In genomic region chr6:16168121-16168520, GRCh38 we compare ENCODE assay signal across 12 cellular contexts. TPM values are rescaled to one million over a fixed set of nuclear protein-coding genes. Genes with fewer than 3 reads are reported as not detected.
DNase-seq lines count a peak whose midpoint lies in the region; FAIRE-seq and TF ChIP-seq lines count a peak whose summit lies in the region.
"Had no signal": no experiment of that assay in that cellular context is flagged by ENCODE, and none has a peak within 500 bp of the region (broad histone marks: within the 10 kb centered on the region; RNA-seq: fewer than 3 reads in every experiment).

No MANE protein-coding gene starts in this region.

- H3K9ac ChIP-seq in BLaER1 (no peak overlapping the region), GM23248 (no peak overlapping the region)
- H3K9ac ChIP-seq: parathyroid adenoma had no signal

- in situ Hi-C loops in GM23248 (cut with MboI), result loop anchor here (10.0 kb wide), 1 partner anchor 473 kb away; no protein-coding TSS in a partner anchor

- H3K4me3 Mint-ChIP-seq in activated CD4-positive, alpha-beta memory T cell treated with anti-CD3 and anti-CD28 coated beads, Interleukin-2, amount 10 ng/mL, durations not matched to agents 7 days and 5 days, result no peak overlapping the region

- 93 to 100% methylated on average over 4 of the region's 5 CpGs for WGBS in mesodermal cell (ENCODE audit: insufficient coverage in 2 of 2), 2 experiments
- 88 to 90% methylated on average over 5 of the region's 5 CpGs for WGBS in GM23248 (ENCODE audit: low coverage in 1 of 2, low lambda C conversion rate in 2 of 2, missing lambda C conversion rate in 2 of 2), 2 experiments
- 15 to 34% (median 23%) methylated on average over 5 of the region's 5 CpGs for WGBS in stomach, 5 donors

- TF ChIP-seq POLR2A in stomach (IDR thresholded peaks at IDR 0.05), result no peak

- no peak for TF ChIP-seq CTCF in stomach (IDR thresholded peaks at IDR 0.05)

- H3K27me3 Mint-ChIP-seq in activated CD4-positive, alpha-beta memory T cell treated with anti-CD3 and anti-CD28 coated beads, Interleukin-2, amount 10 ng/mL, durations not matched to agents 7 days and 5 days, result peaks cover 34% of the 10 kb centered on the region

- peak; percentile 86 for FAIRE-seq in GM19239 (lab: Jason Lieb, UNC)
- FAIRE-seq: HTR-8/SVneo had no signal

- no peaks in the 10 kb centered on the region for H3K27me3 ChIP-seq in BLaER1
- H3K27me3 ChIP-seq in GM23248 (replicated peaks; ENCODE audit: insufficient read depth), result peaks cover 35% of the 10 kb centered on the region
- H3K27me3 ChIP-seq in stomach, result no peaks in the 10 kb centered on the region
- H3K27me3 ChIP-seq: vagina had no signal

- no peaks in the 10 kb centered on the region for H4K20me1 ChIP-seq in BLaER1
- H4K20me1 ChIP-seq in GM23248 (ENCODE audit: insufficient read depth), result no peaks in the 10 kb centered on the region

- H3K4me1 ChIP-seq in BLaER1 (peaks cover 25% of the 10 kb centered on the region), mesodermal cell (ENCODE audit: control insufficient read depth, insufficient read depth, low read length, poor library complexity, severe bottlenecking) (peaks cover 63% of the 10 kb centered on the region), GM23248 (ENCODE audit: insufficient read depth) (no peaks in the 10 kb centered on the region), stomach (peaks cover 7 to 20% (median 10%) of the 10 kb centered on the region in 4 donors)
- H3K4me1 ChIP-seq: parathyroid adenoma, vagina had no signal

- no peak overlapping the region for H2AFZ ChIP-seq in GM23248
- H2AFZ ChIP-seq: parathyroid adenoma had no signal

- POLR2A ChIA-PET in activated CD4-positive, alpha-beta memory T cell treated with anti-CD3 and anti-CD28 coated beads, Interleukin-2, amount 10 ng/mL, durations not matched to agents 7 days and 5 days (lab: Charles Lee), result no interaction called here

- no peak overlapping the region for H3K4me3 ChIP-seq in BLaER1
- no peak overlapping the region for H3K4me3 ChIP-seq in mesodermal cell (ENCODE audit: extremely low read depth, insufficient read depth, low read length, poor library complexity, severe bottlenecking)
- no peak overlapping the region for H3K4me3 ChIP-seq in GM23248
- H3K4me3 ChIP-seq in stomach, result no peak overlapping the region
- H3K4me3 ChIP-seq: vagina had no signal

- no peaks in the 10 kb centered on the region for H3K9me3 Mint-ChIP-seq in activated CD4-positive, alpha-beta memory T cell treated with anti-CD3 and anti-CD28 coated beads, Interleukin-2, amount 10 ng/mL, durations not matched to agents 7 days and 5 days

- peaks cover 19% of the 10 kb centered on the region for H3K4me1 Mint-ChIP-seq in activated CD4-positive, alpha-beta memory T cell treated with anti-CD3 and anti-CD28 coated beads, Interleukin-2, amount 10 ng/mL, durations not matched to agents 7 days and 5 days

- TF ChIP-seq EP300 in stomach (IDR thresholded peaks at IDR 0.05), result no peak

- intact Hi-C loops in stomach (cut with DNase I; ENCODE audit: low total_unique reads), result no loop called here

- no peaks in the 10 kb centered on the region for H3K79me2 ChIP-seq in GM23248 (ENCODE audit: insufficient read depth)
- H3K79me2 ChIP-seq: parathyroid adenoma had no signal

- CTCF ChIA-PET in activated CD4-positive, alpha-beta memory T cell treated with anti-CD3 and anti-CD28 coated beads, Interleukin-2, amount 10 ng/mL, durations not matched to agents 7 days and 5 days (lab: Charles Lee), result interaction anchor here (1.9 to 2.7 kb wide), 2 partner anchors 12 to 15 kb away, joined by 5 to 9 read pairs; no protein-coding TSS in a partner anchor

- H3F3A ChIP-seq in GM23248 (ENCODE audit: insufficient read depth), result no peaks in the 10 kb centered on the region

- H3K36me3 Mint-ChIP-seq in activated CD4-positive, alpha-beta memory T cell treated with anti-CD3 and anti-CD28 coated beads, Interleukin-2, amount 10 ng/mL, durations not matched to agents 7 days and 5 days (ENCODE audit: low read depth), result no peaks in the 10 kb centered on the region

- no peaks in the 10 kb centered on the region for H3K9me3 ChIP-seq in BLaER1
- no peaks in the 10 kb centered on the region for H3K9me3 ChIP-seq in mesodermal cell (ENCODE audit: control insufficient read depth, low read length)
- H3K9me3 ChIP-seq in GM23248 (ENCODE audit: low read depth), result no peaks in the 10 kb centered on the region
- H3K9me3 ChIP-seq in stomach, result no peaks in the 10 kb centered on the region
- H3K9me3 ChIP-seq: vagina had no signal

- H3K36me3 ChIP-seq in BLaER1 (no peaks in the 10 kb centered on the region), mesodermal cell (ENCODE audit: control insufficient read depth, insufficient read depth, low read length) (no peaks in the 10 kb centered on the region), GM23248 (ENCODE audit: low read depth) (no peaks in the 10 kb centered on the region), stomach (no peaks in the 10 kb centered on the region)
- H3K36me3 ChIP-seq: vagina had no signal

- H3K4me2 ChIP-seq in BLaER1, result peak overlapping the region; percentile 24; the same call in 1 of the 2 replicates
- H3K4me2 ChIP-seq in GM23248 (ENCODE audit: unreplicated experiment), result no peak overlapping the region

- H3K9me2 ChIP-seq in GM23248 (ENCODE audit: insufficient read depth), result no peaks in the 10 kb centered on the region

- no peak overlapping the region for H3K27ac ChIP-seq in BLaER1
- peak overlapping the region; percentile 82 for H3K27ac ChIP-seq in mesodermal cell (ENCODE audit: low read depth, low read length, severe bottlenecking)
- H3K27ac ChIP-seq in GM23248, result no peak overlapping the region
- H3K27ac ChIP-seq in stomach, result no peak overlapping the region
- H3K27ac ChIP-seq: parathyroid adenoma, vagina had no signal

- no peak for DNase-seq in GM19239 (ENCODE audit: insufficient read length, low spot score)
- peak; percentile 26 for DNase-seq in activated CD4-positive, alpha-beta memory T cell treated with anti-CD3 and anti-CD28 coated beads, Interleukin-2, amount 10 ng/mL, durations not matched to agents 7 days and 5 days
- DNase-seq in GM23248, result no peak
- DNase-seq in NCI-H526 treated with DMSO at 0.1 percent for 48 hours (lab: John Stamatoyannopoulos, UW), result no peak
- DNase-seq in NCI-H1092 treated with DMSO at 0.1 percent for 48 hours (lab: John Stamatoyannopoulos, UW), result no peak
- DNase-seq in stomach, result no peak
- DNase-seq: DND-41 had no signal

- H3K27ac Mint-ChIP-seq in activated CD4-positive, alpha-beta memory T cell treated with anti-CD3 and anti-CD28 coated beads, Interleukin-2, amount 10 ng/mL, durations not matched to agents 7 days and 5 days, result peak overlapping the region; percentile 2

RNA-seq across cellular contexts. Expression of gene MYLIP, which starts 39.2 kb away (rescaled TPM):
- 10 to 100 TPM; 16.2 to 18.6 TPM for total RNA-seq in activated CD4-positive, alpha-beta memory T cell treated with anti-CD3 and anti-CD28 coated beads, Interleukin-2, amount 10 ng/mL, durations not matched to agents 7 days and 5 days
- polyA plus RNA-seq in mesodermal cell (2013, experiment 1 of 2), result 46.9 TPM
- polyA plus RNA-seq in mesodermal cell (2013, experiment 2 of 2), result 45.8 TPM
- 1.4 and 1.9 TPM in 2 replicates for total RNA-seq in GM23248 (2014; rRNA removed; shearing (Covaris generic))
- 1.7 and 2.0 TPM in 2 replicates for polyA plus RNA-seq in GM23248 (2016; fragmentation: Nextera tagmentation; extraction: Ambion mirVana)
- 10 to 100 TPM in 3 of 5 donors, 1 to 10 TPM in 2; 2.3 to 43.1 (median 21.4) TPM for total RNA-seq in stomach
- 10 to 100 TPM in 2 of 3 donors, 1 to 10 TPM in 1; 9.9 to 16.0 (median 11.4) TPM for polyA plus RNA-seq in stomach
